Comparison of ENCODE assay signal across 8 cellular contexts in genomic region chr5:1515921-1516571, GRCh38. TPM values are rescaled to one million over a fixed set of nuclear protein-coding genes. Genes with fewer than 3 reads are reported as not detected.
DNase-seq lines count a peak whose midpoint lies in the region; ATAC-seq, FAIRE-seq and TF ChIP-seq lines count a peak whose summit lies in the region.

No MANE protein-coding gene starts in this region.

- H3K4me1 ChIP-seq in keratinocyte (ENCODE audit: control insufficient read depth, extremely low read depth, insufficient read depth, low read length) (peaks cover 29% of the 10 kb centered on the region), upper lobe of left lung (peaks cover 27 to 76% (median 55%) of the 10 kb centered on the region in 4 donors)

- TF ChIP-seq EP300 in upper lobe of left lung (IDR thresholded peaks at IDR 0.05), result peak in 1 of 4 donors; percentile 84

- peak overlapping the region; percentile 43 for H3K9ac ChIP-seq in keratinocyte (ENCODE audit: control insufficient read depth, extremely low read depth, insufficient read depth, low read length)

- H3K9me1 ChIP-seq in keratinocyte (ENCODE audit: control insufficient read depth, extremely low read depth, insufficient read depth, low read length), result no peaks in the 10 kb centered on the region

- TF ChIP-seq POLR2A in upper lobe of left lung (IDR thresholded peaks at IDR 0.05), result no peak

- no peaks in the 10 kb centered on the region for H3K27me3 Mint-ChIP-seq in activated naive CD8-positive, alpha-beta T cell treated with anti-CD3 and anti-CD28 coated beads, Interleukin-2, amount 50 U/mL, for 24 hours

- peaks cover 38% of the 10 kb centered on the region for H4K20me1 ChIP-seq in keratinocyte (ENCODE audit: control insufficient read depth, extremely low read depth, insufficient read depth, low read length)

- peak overlapping the region; percentile 11 for H3K4me2 ChIP-seq in keratinocyte (ENCODE audit: control insufficient read depth, extremely low read depth, insufficient read depth, low read depth, low read length)

- H3K9me3 ChIP-seq in keratinocyte (ENCODE audit: control insufficient read depth, low read depth, low read length) (no peaks in the 10 kb centered on the region), upper lobe of left lung (no peaks in the 10 kb centered on the region)

- peak; percentile 70 for ATAC-seq in activated naive CD8-positive, alpha-beta T cell treated with anti-CD3 and anti-CD28 coated beads, Interleukin-2, amount 50 U/mL, for 24 hours
- peak; percentile 15 to 47 for ATAC-seq in upper lobe of left lung (ENCODE audit: low FRiP score in 2 of 2)

- H3K4me1 Mint-ChIP-seq in activated naive CD8-positive, alpha-beta T cell treated with anti-CD3 and anti-CD28 coated beads, Interleukin-2, amount 50 U/mL, for 24 hours, result peaks cover 29% of the 10 kb centered on the region

- H3K36me3 Mint-ChIP-seq in activated naive CD8-positive, alpha-beta T cell treated with anti-CD3 and anti-CD28 coated beads, Interleukin-2, amount 50 U/mL, for 24 hours (ENCODE audit: low read depth), result peaks cover 17% of the 10 kb centered on the region

- H3K27ac ChIP-seq in keratinocyte (ENCODE audit: control insufficient read depth, insufficient read depth, low read length) (peak overlapping the region; percentile 66), upper lobe of left lung (peak overlapping the region; percentile 49 to 96 (median 60))

- H3K79me2 ChIP-seq in keratinocyte (ENCODE audit: control insufficient read depth, insufficient read depth, low read length), result peaks cover 83% of the 10 kb centered on the region

- no peak for TF ChIP-seq CTCF in keratinocyte (optimal IDR thresholded peaks at IDR 0.05 in 1 of 3, IDR thresholded peaks at IDR 0.05 in 1 of 3, conservative IDR thresholded peaks at IDR 0.05 in 1 of 3; ENCODE audit: extremely low read depth in 1 of 3, insufficient read depth in 2 of 3, low read length in 3 of 3)
- no peak for TF ChIP-seq CTCF in upper lobe of left lung (IDR thresholded peaks at IDR 0.05)

- no peak overlapping the region for H3K4me3 Mint-ChIP-seq in activated naive CD8-positive, alpha-beta T cell treated with anti-CD3 and anti-CD28 coated beads, Interleukin-2, amount 50 U/mL, for 24 hours

- DNase-seq in activated CD4-positive, alpha-beta T cell treated with anti-CD3 and anti-CD28 coated beads for 48 hours, result peak; percentile 5
- no peak for DNase-seq in activated CD4-positive, alpha-beta T cell treated with anti-CD3 and anti-CD28 coated beads, Interleukin-2, amount 50 U/mL, for 4 hours
- DNase-seq in activated naive CD8-positive, alpha-beta T cell treated with anti-CD3 and anti-CD28 coated beads, Interleukin-2, amount 50 U/mL, for 24 hours, result peak; percentile 6
- peak; percentile 91 for DNase-seq in keratinocyte (ENCODE audit: low read depth, low spot score)
- DNase-seq in upper lobe of left lung, result peak; percentile 34 to 65
- no peak for DNase-seq in H4 (ENCODE audit: low spot score)
- no peak for DNase-seq in DMS 273 treated with DMSO at 0.1 percent for 48 hours (lab: John Stamatoyannopoulos, UW)
- DNase-seq in GM19239 (ENCODE audit: insufficient read length, low spot score), result no peak

- H3K4me3 ChIP-seq in keratinocyte (ENCODE audit: control insufficient read depth in 2 of 3, extremely low read depth in 1 of 3, insufficient read depth in 2 of 3, low read depth in 1 of 3, low read length in 3 of 3) (peak overlapping the region in 1 of 3 experiments; percentile 25), upper lobe of left lung (peak overlapping the region in 1 of 4 donors; percentile 12)

- H3K27me3 ChIP-seq in keratinocyte (ENCODE audit: control insufficient read depth, extremely low read depth, insufficient read depth, low read length) (no peaks in the 10 kb centered on the region), upper lobe of left lung (no peaks in the 10 kb centered on the region)

- FAIRE-seq in keratinocyte (lab: Jason Lieb, UNC) (peak; percentile 84), GM19239 (lab: Jason Lieb, UNC) (no peak)

- peaks cover 23 to 28% of the 10 kb centered on the region in 2 experiments for H3K36me3 ChIP-seq in keratinocyte (ENCODE audit: control insufficient read depth in 2 of 2, extremely low read depth in 1 of 2, insufficient read depth in 2 of 2, low read length in 2 of 2)
- H3K36me3 ChIP-seq in upper lobe of left lung, result peaks cover 0 to 69% (median 37%) of the 10 kb centered on the region in 4 donors

- H2AFZ ChIP-seq in keratinocyte (ENCODE audit: control insufficient read depth, low read length), result no peak overlapping the region

- dilution Hi-C loops in keratinocyte (cut with MboI; ENCODE audit: extremely low pct_ligation_motif_present, low sequenced_read_pairs), result no loop called here

- 73 to 76% methylated on average over 6 to 8 of the region's 8 CpGs for WGBS in upper lobe of left lung, 2 donors

- no peaks in the 10 kb centered on the region for H3K9me3 Mint-ChIP-seq in activated naive CD8-positive, alpha-beta T cell treated with anti-CD3 and anti-CD28 coated beads, Interleukin-2, amount 50 U/mL, for 24 hours

- peak overlapping the region; percentile 62 for H3K27ac Mint-ChIP-seq in activated naive CD8-positive, alpha-beta T cell treated with anti-CD3 and anti-CD28 coated beads, Interleukin-2, amount 50 U/mL, for 24 hours

RNA-seq across cellular contexts. Expression of gene LPCAT1, which starts 7.7 kb away (rescaled TPM):
- 25.4 to 67.3 TPM (median 32.9 TPM) in 3 replicates for polyA plus RNA-seq in keratinocyte
- polyA plus RNA-seq in keratinocyte (2011; ENCODE audit: low read depth), result 12.0 TPM
- 22.6 and 22.8 TPM in 2 replicates for polyA plus RNA-seq in keratinocyte (2011; cell fraction: cytosol; rRNA removed)
- polyA plus RNA-seq in keratinocyte (2011; cell fraction: nucleus; rRNA removed), result 65.7 and 66.3 TPM in 2 replicates
- polyA plus RNA-seq in keratinocyte (2012; ENCODE audit: low replicate concordance), result 15.3 and 34.5 TPM in 2 replicates
- 27.9 to 30.0 TPM (median 28.5 TPM) in 3 replicates for polyA minus RNA-seq in keratinocyte
- 28.4 TPM for polyA minus RNA-seq in keratinocyte (2011; cell fraction: cytosol; rRNA and poly(A)+ RNA removed)
- 49.3 and 57.1 TPM in 2 replicates for polyA minus RNA-seq in keratinocyte (2011; cell fraction: nucleus; rRNA and poly(A)+ RNA removed)
- 100 to 1,000 TPM; 403 to 922 (median 538) TPM for total RNA-seq in upper lobe of left lung
- total RNA-seq in H4 (2014; rRNA removed; shearing (Covaris generic)), result 23.9 and 31.2 TPM in 2 replicates

Comparison
In these comparisons a context has a peak if more than half of its experiments do, and no peak if none do; other contexts are left out.
1. DNase-seq: peak in activated CD4-positive, alpha-beta T cell treated with anti-CD3 and anti-CD28 coated beads for 48 hours (single experiment), activated naive CD8-positive, alpha-beta T cell treated with anti-CD3 and anti-CD28 coated beads, Interleukin-2, amount 50 U/mL, for 24 hours (single experiment), keratinocyte (single experiment) and upper lobe of left lung (2 of 2); none in activated CD4-positive, alpha-beta T cell treated with anti-CD3 and anti-CD28 coated beads, Interleukin-2, amount 50 U/mL, for 4 hours (0 of 2), H4 (single experiment), DMS 273 treated with DMSO at 0.1 percent for 48 hours (single experiment) and GM19239 (single experiment).
2. RNA of gene LPCAT1, which starts 7.7 kb away (total RNA-seq): 403 to 922 TPM in upper lobe of left lung; 23.9 to 31.2 TPM in H4; every median in the first group is over 10 times any median in the second.